Comparison of ENCODE assay signal across 18 cellular contexts in genomic region chr18:76993573-76993972, GRCh38.
"Had no signal": no experiment of that assay in that cellular context is flagged by ENCODE, and none has a peak within 500 bp of the region (broad histone marks: within the 10 kb centered on the region; RNA-seq: fewer than 3 reads in every experiment).

No MANE protein-coding gene starts in this region.

- DNase-seq: activated naive CD4-positive, alpha-beta T cell treated with Interleukin-2 at 50 U/mL for 16 hours; activated naive CD8-positive, alpha-beta T cell treated with anti-CD3 and anti-CD28 coated beads for 36 hours; central memory CD4-positive, alpha-beta T cell; dorsolateral prefrontal cortex; effector memory CD8-positive, alpha-beta T cell; esophagus squamous epithelium; heart left ventricle; islet precursor cell; left colon; naive thymus-derived CD4-positive, alpha-beta T cell; retina; upper lobe of left lung had no signal

- H3K9me3 ChIP-seq: esophagus squamous epithelium, heart left ventricle, upper lobe of left lung had no signal

- H3K36me3 ChIP-seq: esophagus squamous epithelium, gastroesophageal sphincter, heart left ventricle, neural progenitor cell, upper lobe of left lung had no signal

- H3K4me3 ChIP-seq: esophagus squamous epithelium, gastroesophageal sphincter, heart left ventricle, neural progenitor cell, upper lobe of left lung had no signal

- H3K4me3 Mint-ChIP-seq: activated naive CD8-positive, alpha-beta T cell treated with anti-CD3 and anti-CD28 coated beads for 36 hours; effector memory CD8-positive, alpha-beta T cell; naive thymus-derived CD4-positive, alpha-beta T cell; neural progenitor cell; stimulated activated effector memory CD8-positive, alpha-beta T cell treated with anti-CD3 and anti-CD28 coated beads, Interleukin-12 subunit alpha, Interleukin-12 subunit beta, amount 100 ng/mL, for 72 hours; T-helper 2 cell treated with Interferon-gamma antibody and Interleukin-4, amounts not matched to agents 5 μg/mL and 100 μg/mL, for 36 hours had no signal

- H3K4me1 ChIP-seq: gastroesophageal sphincter, upper lobe of left lung had no signal

- H3K27ac ChIP-seq: esophagus squamous epithelium, gastroesophageal sphincter, heart left ventricle, neural progenitor cell, upper lobe of left lung had no signal

- ATAC-seq: effector memory CD8-positive, alpha-beta T cell; gastroesophageal sphincter; heart left ventricle; left colon; naive thymus-derived CD4-positive, alpha-beta T cell; SK-N-SH treated with all-trans-retinoic acid at 6 μM for 48 hours had no signal

- H3K27me3 ChIP-seq: dorsolateral prefrontal cortex, esophagus squamous epithelium, heart left ventricle, neural progenitor cell, upper lobe of left lung had no signal

- H3K9me3 Mint-ChIP-seq: activated naive CD8-positive, alpha-beta T cell treated with anti-CD3 and anti-CD28 coated beads for 36 hours; effector memory CD8-positive, alpha-beta T cell; stimulated activated effector memory CD8-positive, alpha-beta T cell treated with anti-CD3 and anti-CD28 coated beads, Interleukin-12 subunit alpha, Interleukin-12 subunit beta, amount 100 ng/mL, for 72 hours; T-helper 2 cell treated with Interferon-gamma antibody and Interleukin-4, amounts not matched to agents 5 μg/mL and 100 μg/mL, for 36 hours had no signal

- H3K4me2 ChIP-seq: neural progenitor cell had no signal

- H3K27me3 Mint-ChIP-seq: activated naive CD8-positive, alpha-beta T cell treated with anti-CD3 and anti-CD28 coated beads for 36 hours; effector memory CD8-positive, alpha-beta T cell had no signal

- H3K36me3 Mint-ChIP-seq: activated naive CD8-positive, alpha-beta T cell treated with anti-CD3 and anti-CD28 coated beads for 36 hours; naive thymus-derived CD4-positive, alpha-beta T cell; neural progenitor cell had no signal

- H3K4me1 Mint-ChIP-seq: activated naive CD8-positive, alpha-beta T cell treated with anti-CD3 and anti-CD28 coated beads for 36 hours had no signal

- H3K27ac Mint-ChIP-seq: activated naive CD8-positive, alpha-beta T cell treated with anti-CD3 and anti-CD28 coated beads for 36 hours; effector memory CD8-positive, alpha-beta T cell; naive thymus-derived CD4-positive, alpha-beta T cell; neural progenitor cell; progenitor cell of endocrine pancreas; stimulated activated effector memory CD8-positive, alpha-beta T cell treated with anti-CD3 and anti-CD28 coated beads, Interleukin-12 subunit alpha, Interleukin-12 subunit beta, amount 100 ng/mL, for 72 hours; T-helper 2 cell treated with Interferon-gamma antibody and Interleukin-4, amounts not matched to agents 5 μg/mL and 100 μg/mL, for 36 hours had no signal
